Comparison of ENCODE assay signal across 22 cellular contexts in the genomic region with DNA sequence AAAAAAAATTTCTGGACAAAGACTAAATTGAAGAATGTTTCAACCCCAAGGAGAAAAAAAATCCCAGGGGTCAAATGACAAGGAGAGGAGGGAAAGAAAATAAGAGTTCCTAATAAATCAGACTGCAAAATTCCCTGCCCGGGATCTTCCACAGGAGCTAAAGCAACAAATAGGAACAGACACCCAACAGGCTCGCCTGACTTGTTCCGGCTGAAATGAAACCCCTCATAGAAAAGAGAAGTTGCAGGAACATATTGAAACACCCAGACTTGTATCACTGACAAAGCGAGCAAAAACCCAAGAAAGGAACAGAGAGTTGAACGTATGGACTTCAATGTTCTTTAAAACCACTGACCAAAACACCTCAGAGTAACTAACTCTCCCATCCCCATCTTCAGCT.
A peak's percentile ranks its signal among the peaks of the same experiment; 100 is the strongest.
DNase-seq lines count a peak whose midpoint lies in the region; ATAC-seq and TF ChIP-seq lines count a peak whose summit lies in the region.
"Had no signal": no experiment of that assay in that cellular context is flagged by ENCODE, and none has a peak within 500 bp of the region (broad histone marks: within the 10 kb centered on the region; RNA-seq: fewer than 3 reads in every experiment).

No MANE protein-coding gene starts in this region.

- no peak for TF ChIP-seq CTCF in CD14-positive monocyte (IDR thresholded peaks at IDR 0.05)

- DNase-seq in CD14-positive monocyte (ENCODE audit: low spot score) = no peak
- DNase-seq in putamen (ENCODE audit: low spot score) = peak; percentile 21
- DNase-seq in middle frontal gyrus (ENCODE audit: extremely low spot score, low spot score) = no peak
- no peak for DNase-seq in activated T-cell treated with anti-CD3 and anti-CD28 coated beads, Interleukin-2, amount 50 U/mL, for 48 hours
- DNase-seq in cerebellar nuclear complex (lab: John Stamatoyannopoulos, UW) = no peak
- DNase-seq in KG1 (lab: John Stamatoyannopoulos, UW) = no peak
- DNase-seq: activated B cell treated with CpG ODN at 0.5 μM for 24 hours; activated CD8-positive, alpha-beta T cell treated with anti-CD3 and anti-CD28 coated beads, Interleukin-2, amount 10 ng/mL, durations not matched to agents 7 days and 5 days; activated T-cell treated with anti-CD3 and anti-CD28 coated beads, Interleukin-2, amount 50 U/mL, for 72 hours; DMS79 treated with DMSO at 0.1 percent for 48 hours; naive thymus-derived CD4-positive, alpha-beta T cell; NCI-H2029 treated with DMSO at 0.1 percent for 48 hours; spleen; stimulated activated CD4-positive, alpha-beta T cell treated with anti-CD3 and anti-CD28 coated beads, Interleukin-4, amount 100 ng/mL, for 4 hours had no signal

- H3K36me3 ChIP-seq in ectodermal cell (ENCODE audit: control insufficient read depth, insufficient read depth, low read length) = peaks cover 11% of the 10 kb centered on the region
- H3K36me3 ChIP-seq: SJSA1, spleen had no signal

- H3K9me3 ChIP-seq in ectodermal cell (ENCODE audit: control insufficient read depth, low read length) = no peaks in the 10 kb centered on the region
- H3K9me3 ChIP-seq: SJSA1, spleen had no signal

- ATAC-seq in HG03432 (IDR thresholded peaks at IDR 0.05; ENCODE audit: unreplicated experiment) = peak; percentile 45
- ATAC-seq: activated CD8-positive, alpha-beta T cell treated with anti-CD3 and anti-CD28 coated beads, Interleukin-2, amount 10 ng/mL, durations not matched to agents 7 days and 5 days; activated naive CD4-positive, alpha-beta T cell treated with anti-CD3 and anti-CD28 coated beads, Interleukin-2, amount 50 U/mL, for 72 hours; activated T-cell treated with anti-CD3 and anti-CD28 coated beads, Interleukin-2, amount 50 U/mL, for 72 hours; K562; naive thymus-derived CD4-positive, alpha-beta T cell had no signal

- peaks cover 0 to 2% (median 0%) of the 10 kb centered on the region in 7 donors for H3K9me3 Mint-ChIP-seq in CD14-positive monocyte
- H3K9me3 Mint-ChIP-seq: activated B cell treated with CpG ODN at 0.5 μM for 24 hours; activated naive CD4-positive, alpha-beta T cell treated with anti-CD3 and anti-CD28 coated beads, Interleukin-2, amount 50 U/mL, for 72 hours; activated T-cell treated with anti-CD3 and anti-CD28 coated beads, Interleukin-2, amount 50 U/mL, for 72 hours; naive thymus-derived CD4-positive, alpha-beta T cell; T-helper 1 cell treated with Interleukin-12 subunit alpha and Interleukin-12 subunit beta and Interleukin-4 antibody, amounts not matched to agents 30 μg/mL and 1 μg/mL, for 36 hours had no signal

- H3K4me1 Mint-ChIP-seq in CD14-positive monocyte = peaks cover 19% of the 10 kb centered on the region

- H3K27ac ChIP-seq in ectodermal cell (ENCODE audit: insufficient read depth, low read depth, low read length, poor library complexity, severe bottlenecking) = peak overlapping the region; percentile 26
- H3K27ac ChIP-seq: SJSA1, spleen had no signal

- no peak overlapping the region for H3K4me3 ChIP-seq in ectodermal cell (ENCODE audit: insufficient read depth, low read depth, low read length)
- H3K4me3 ChIP-seq: K562, lung, SJSA1, spleen had no signal

- peaks cover 63 to 85% of the 10 kb centered on the region in 2 donors for H3K36me3 Mint-ChIP-seq in CD14-positive monocyte

- no peaks in the 10 kb centered on the region for H3K27me3 ChIP-seq in ectodermal cell (ENCODE audit: control insufficient read depth, insufficient read depth, low read length, poor library complexity, severe bottlenecking)
- H3K27me3 ChIP-seq: SJSA1, spleen had no signal

- no peaks in the 10 kb centered on the region for H3K27me3 Mint-ChIP-seq in CD14-positive monocyte (ENCODE audit: low read depth in 3 of 3)
- H3K27me3 Mint-ChIP-seq: activated B cell treated with CpG ODN at 0.5 μM for 24 hours; naive thymus-derived CD4-positive, alpha-beta T cell; progenitor cell of endocrine pancreas had no signal

- WGBS in ectodermal cell, 2 experiments = 84 to 90% methylated on average over 5 of the region's 5 CpGs

- H3K27ac Mint-ChIP-seq in CD14-positive monocyte = peak overlapping the region; percentile 13 to 77 (median 58)
- H3K27ac Mint-ChIP-seq: activated B cell treated with CpG ODN at 0.5 μM for 24 hours; activated CD8-positive, alpha-beta T cell treated with anti-CD3 and anti-CD28 coated beads, Interleukin-2, amount 10 ng/mL, durations not matched to agents 7 days and 5 days; activated naive CD4-positive, alpha-beta T cell treated with anti-CD3 and anti-CD28 coated beads, Interleukin-2, amount 50 U/mL, for 72 hours; activated T-cell treated with anti-CD3 and anti-CD28 coated beads, Interleukin-2, amount 50 U/mL, for 72 hours; naive thymus-derived CD4-positive, alpha-beta T cell; progenitor cell of endocrine pancreas; T-helper 1 cell treated with Interleukin-12 subunit alpha and Interleukin-12 subunit beta and Interleukin-4 antibody, amounts not matched to agents 30 μg/mL and 1 μg/mL, for 36 hours had no signal

- intact Hi-C loops in CD14-positive monocyte (cut with micrococcal nuclease) = no loop called here

- peaks cover 30% of the 10 kb centered on the region for H3K4me1 ChIP-seq in ectodermal cell (ENCODE audit: control insufficient read depth, insufficient read depth, low read length)
- H3K4me1 ChIP-seq: spleen had no signal

- H3K4me3 Mint-ChIP-seq in CD14-positive monocyte = peak overlapping the region in 1 of 2 donors; percentile 36
- H3K4me3 Mint-ChIP-seq: activated B cell treated with CpG ODN at 0.5 μM for 24 hours; activated CD8-positive, alpha-beta T cell treated with anti-CD3 and anti-CD28 coated beads, Interleukin-2, amount 10 ng/mL, durations not matched to agents 7 days and 5 days; activated T-cell treated with anti-CD3 and anti-CD28 coated beads, Interleukin-2, amount 50 U/mL, for 72 hours; naive thymus-derived CD4-positive, alpha-beta T cell; T-helper 1 cell treated with Interleukin-12 subunit alpha and Interleukin-12 subunit beta and Interleukin-4 antibody, amounts not matched to agents 30 μg/mL and 1 μg/mL, for 36 hours had no signal
